In genomic region chr2:109947959-109948520, GRCh38 we compare ENCODE assay signal across 10 cellular contexts. TPM values are rescaled to one million over a fixed set of nuclear protein-coding genes. Genes with fewer than 3 reads are reported as not detected.
DNase-seq lines count a peak whose midpoint lies in the region; ATAC-seq and TF ChIP-seq lines count a peak whose summit lies in the region.
"Not testable (repeated sequence)": the region's sequence is repeated elsewhere in the genome, so short reads cannot be mapped to it uniquely, and the experiment has no call there.
"Had no signal": no experiment of that assay in that cellular context is flagged by ENCODE, and none has a peak within 500 bp of the region (broad histone marks: within the 10 kb centered on the region; RNA-seq: fewer than 3 reads in every experiment).

No MANE protein-coding gene starts in this region.

- H3K4me1 ChIP-seq in Panc1 (ENCODE audit: control insufficient read depth, insufficient read depth, low read length); right lobe of liver: not testable (repeated sequence)

- H3K4me3 ChIP-seq in Panc1 (ENCODE audit: low read depth in 2 of 2, low read length in 2 of 2); right lobe of liver: not testable (repeated sequence)

- POLR2A ChIA-PET in Panc1 (lab: Charles Lee), result not testable (repeated sequence)

- not testable (repeated sequence) for BruUV-seq in Panc1 (replicated peaks; lab: Mats Ljungman, UMichigan)

- no CpG with 5 or more reads among the region's 31 CpGs for WGBS in right lobe of liver (ENCODE audit: insufficient coverage, low coverage, low lambda C conversion rate, missing lambda C conversion rate)

- H3K4me1 Mint-ChIP-seq in activated T-helper 17 cell treated with anti-CD3 and anti-CD28 coated beads, Interleukin-2, amount 50 U/mL, for 72 hours, result not testable (repeated sequence)

- TF ChIP-seq POLR2A in right lobe of liver (IDR thresholded peaks at IDR 0.05), result not testable (repeated sequence)

- H3K9me3 ChIP-seq in Panc1 (ENCODE audit: control insufficient read depth, insufficient read depth, low read depth, low read length); right lobe of liver: not testable (repeated sequence)

- in situ Hi-C loops in Panc1 (cut with HindIII; ENCODE audit: low pct_unique_long_range_greater_than_20kb, low sequenced_read_pairs), result not testable (repeated sequence)

- H3K9me3 Mint-ChIP-seq in activated T-helper 17 cell treated with anti-CD3 and anti-CD28 coated beads, Interleukin-2, amount 50 U/mL, for 72 hours, result not testable (repeated sequence)

- CTCF ChIA-PET in Panc1 (lab: Charles Lee), result not testable (repeated sequence)

- not testable (repeated sequence) for H3K4me3 Mint-ChIP-seq in activated T-helper 17 cell treated with anti-CD3 and anti-CD28 coated beads, Interleukin-2, amount 50 U/mL, for 72 hours

- intact Hi-C loops in Panc1 (cut with micrococcal nuclease; ENCODE audit: unreplicated experiment); Right ventricle myocardium inferior (cut with DNase I); left ventricle myocardium superior (cut with micrococcal nuclease); right lobe of liver (cut with DNase I); sciatic nerve (cut with DNase I): not testable (repeated sequence)

- not testable (repeated sequence) for H3K27me3 ChIP-seq in Panc1 (ENCODE audit: control insufficient read depth, insufficient read depth, low read length); right lobe of liver

- not testable (repeated sequence) for H3K27ac Mint-ChIP-seq in activated T-helper 17 cell treated with anti-CD3 and anti-CD28 coated beads, Interleukin-2, amount 50 U/mL, for 72 hours

- not testable (repeated sequence) for TF ChIP-seq CTCF in Panc1 (IDR thresholded peaks at IDR 0.05); right lobe of liver (IDR thresholded peaks at IDR 0.05)

- not testable (repeated sequence) for DNase-seq in Panc1 (ENCODE audit: low read depth, low spot score); Right ventricle myocardium inferior (ENCODE audit: missing footprints); left ventricle myocardium superior; right lobe of liver; sciatic nerve (ENCODE audit: low spot score)
- peak; percentile 38 for DNase-seq in activated CD8-positive, alpha-beta memory T cell treated with anti-CD3 and anti-CD28 coated beads for 24 hours

- not testable (repeated sequence) for H3K36me3 Mint-ChIP-seq in activated T-helper 17 cell treated with anti-CD3 and anti-CD28 coated beads, Interleukin-2, amount 50 U/mL, for 72 hours (ENCODE audit: low read depth)

- H3K27ac ChIP-seq in Panc1 (ENCODE audit: low read length); right lobe of liver: not testable (repeated sequence)

- ATAC-seq in Panc1 (peak; percentile 76), Right ventricle myocardium inferior (peak; percentile 33), left ventricle myocardium superior (peak; percentile 42), right lobe of liver (peak; percentile 22 to 52 (median 33)), sciatic nerve (peak; percentile 29)
- peak; percentile 14 for ATAC-seq in activated T-helper 17 cell treated with anti-CD3 and anti-CD28 coated beads, Interleukin-2, amount 50 U/mL, for 72 hours (replicated peaks)

- not testable (repeated sequence) for H3K36me3 ChIP-seq in Panc1 (ENCODE audit: control insufficient read depth, insufficient read depth, low read length); right lobe of liver

- H3K27me3 Mint-ChIP-seq in activated T-helper 17 cell treated with anti-CD3 and anti-CD28 coated beads, Interleukin-2, amount 50 U/mL, for 72 hours, result not testable (repeated sequence)

RNA-seq across cellular contexts. Expression of gene LIMS3, which starts 49.6 kb away (rescaled TPM):
- total RNA-seq in Panc1 (2021; ENCODE audit: unreplicated experiment) (2.6 TPM), Right ventricle myocardium inferior (5.3 TPM), left ventricle myocardium superior (2.6 TPM), right lobe of liver (1 to 10 TPM in 1 of 6 experiments, under 1 TPM in 3, not detected in 2; 0.22 to 1.0 (median 0.34) TPM), sciatic nerve (3.7 TPM)
- polyA plus RNA-seq in Panc1 (2012; ENCODE audit: insufficient read length), result 4.1 TPM
- 1 to 10 TPM in 1 of 2 donors, under 1 TPM in 1; 0.65 to 2.8 TPM for total RNA-seq in activated T-helper 17 cell treated with anti-CD3 and anti-CD28 coated beads, Interleukin-2, amount 50 U/mL, for 72 hours
- total RNA-seq: Calu3; CD8-positive, alpha-beta T cell; H7 had no signal

Comparison
In these comparisons a context has a peak if more than half of its experiments do, and no peak if none do; other contexts are left out.
1. ATAC-seq: peak in every context shown above with its lines; median percentile 76 in Panc1; 42 in left ventricle myocardium superior; 33 in Right ventricle myocardium inferior; 33 in right lobe of liver; 29 in sciatic nerve; 14 in activated T-helper 17 cell treated with anti-CD3 and anti-CD28 coated beads, Interleukin-2, amount 50 U/mL, for 72 hours.